2 cellular contexts compared by ENCODE assay signal in genomic region chr14:96197969-96198368, GRCh38.
TF ChIP-seq lines count a peak whose summit lies in the region.

No MANE protein-coding gene starts in this region.

TF ChIP-seq in SK-N-SH treated with all-trans-retinoic acid at 6 μM for 48 hours, 23 proteins besides CTCF, POLR2A, EP300 and RAD21:
- no peak for TF ChIP-seq ZFP3 (CRISPR knock-in tag; IDR thresholded peaks at IDR 0.05)
- no peak for TF ChIP-seq ESRRG (CRISPR knock-in tag; IDR thresholded peaks at IDR 0.05)
- TF ChIP-seq ARNTL (CRISPR knock-in tag; IDR thresholded peaks at IDR 0.05; ENCODE audit: borderline replicate concordance, low read depth) = no peak
- TF ChIP-seq ZNF70 (CRISPR knock-in tag; IDR thresholded peaks at IDR 0.05) = no peak
- no peak for TF ChIP-seq ZNF565 (CRISPR knock-in tag; conservative IDR thresholded peaks at IDR 0.05; ENCODE audit: low read depth)
- TF ChIP-seq SNAI2 (CRISPR knock-in tag; IDR thresholded peaks at IDR 0.05) = no peak
- TF ChIP-seq PPARA (CRISPR knock-in tag; IDR thresholded peaks at IDR 0.05; ENCODE audit: borderline replicate concordance) = no peak
- TF ChIP-seq OSR1 (CRISPR knock-in tag; IDR thresholded peaks at IDR 0.05) = no peak

TF ChIP-seq in SK-N-SH, 30 proteins besides CTCF, POLR2A, EP300 and RAD21:
- TF ChIP-seq ZBTB33 (IDR thresholded peaks at IDR 0.05; ENCODE audit: borderline replicate concordance, low read depth) (no peak), CHD2 (IDR thresholded peaks at IDR 0.05; ENCODE audit: low read length, partially characterized antibody) (no peak), RXRA (IDR thresholded peaks at IDR 0.05; ENCODE audit: borderline replicate concordance, low read depth) (no peak), MAX (IDR thresholded peaks at IDR 0.05; ENCODE audit: low read depth) (no peak), USF1 (IDR thresholded peaks at IDR 0.05; ENCODE audit: borderline replicate concordance, low read depth) (no peak), TCF12 (IDR thresholded peaks at IDR 0.05) (no peak), MEF2A (IDR thresholded peaks at IDR 0.05; ENCODE audit: borderline replicate concordance, low read depth) (no peak), NFIC (IDR thresholded peaks at IDR 0.05; ENCODE audit: borderline replicate concordance) (no peak), JUND (IDR thresholded peaks at IDR 0.05) (no peak), EZH2phosphoT487 (IDR thresholded peaks at IDR 0.05; ENCODE audit: borderline replicate concordance, low read depth) (no peak)
